1 cellular context compared by ENCODE assay signal in the genomic region with DNA sequence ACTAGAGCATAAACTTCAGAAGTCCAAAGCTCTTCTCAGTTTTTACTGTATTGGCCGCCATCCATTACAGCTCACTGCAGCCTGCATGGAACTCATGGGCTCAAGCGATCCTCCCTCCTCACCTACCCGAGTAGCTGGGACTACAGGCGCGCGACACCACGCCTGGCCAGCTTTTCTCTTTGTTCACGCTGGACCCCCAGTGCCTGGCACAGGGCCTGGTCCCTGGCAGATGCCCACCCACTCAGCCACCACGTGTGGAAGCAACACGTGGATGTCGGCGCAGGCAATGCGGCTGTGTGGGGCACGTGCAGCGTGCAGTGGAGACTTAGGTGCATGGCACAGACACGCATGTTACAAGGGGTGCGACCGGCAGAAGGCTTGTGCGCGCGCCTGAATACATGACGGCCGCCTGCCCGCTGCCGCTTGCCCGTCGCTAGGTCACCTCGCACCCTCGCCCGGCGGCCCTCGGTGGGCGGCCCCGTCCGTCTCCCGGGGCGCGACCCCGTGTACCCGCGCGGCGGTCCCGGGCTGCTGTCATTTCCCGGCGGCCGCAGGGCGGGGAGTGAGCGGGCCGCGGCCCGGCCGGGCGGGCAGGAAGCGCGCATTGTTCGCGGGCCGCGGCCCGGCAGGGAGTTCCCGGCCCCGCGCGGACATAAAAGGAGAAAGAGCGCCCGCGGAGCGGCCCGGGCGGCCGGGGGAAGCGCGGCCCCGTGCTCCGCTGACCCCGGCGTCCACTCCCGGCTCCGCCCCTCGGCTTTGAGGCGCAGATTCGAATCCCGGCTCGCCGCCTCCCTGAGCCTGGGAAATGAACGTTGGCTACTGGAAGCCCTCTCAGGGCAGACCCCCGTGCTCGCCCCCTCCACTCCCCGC.
TF ChIP-seq lines count a peak whose summit lies in the region.

No MANE protein-coding gene starts in this region.

TF ChIP-seq in HepG2, 621 proteins besides CTCF, POLR2A, EP300 and RAD21 (continued from another document and continues in another):
- no peak for TF ChIP-seq FUBP1 (CRISPR knock-in tag; IDR thresholded peaks at IDR 0.05; ENCODE audit: borderline replicate concordance)
- TF ChIP-seq, protein P1, sequence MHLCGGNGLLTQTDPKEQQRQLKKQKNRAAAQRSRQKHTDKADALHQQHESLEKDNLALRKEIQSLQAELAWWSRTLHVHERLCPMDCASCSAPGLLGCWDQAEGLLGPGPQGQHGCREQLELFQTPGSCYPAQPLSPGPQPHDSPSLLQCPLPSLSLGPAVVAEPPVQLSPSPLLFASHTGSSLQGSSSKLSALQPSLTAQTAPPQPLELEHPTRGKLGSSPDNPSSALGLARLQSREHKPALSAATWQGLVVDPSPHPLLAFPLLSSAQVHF (CRISPR knock-in tag; IDR thresholded peaks at IDR 0.05): peak; percentile 75; the same call in 1 of the 2 replicates
- TF ChIP-seq ZSCAN31 (CRISPR knock-in tag; IDR thresholded peaks at IDR 0.05; ENCODE audit: low read depth): 0 out of 2 replicates have a peak, but pooled peaks have one; percentile 42
- TF ChIP-seq ERF (CRISPR knock-in tag; IDR thresholded peaks at IDR 0.05): 0 out of 2 replicates have a peak, but pooled peaks have one; percentile 22
- TF ChIP-seq LCORL (IDR thresholded peaks at IDR 0.05): no peak
- 0 out of 2 replicates have a peak, but pooled peaks have one; percentile 28 for TF ChIP-seq LCORL (CRISPR knock-in tag; IDR thresholded peaks at IDR 0.05)
- TF ChIP-seq ZNF367 (CRISPR knock-in tag; IDR thresholded peaks at IDR 0.05; ENCODE audit: borderline replicate concordance): 0 out of 2 replicates have a peak, but pooled peaks have one; percentile 53
- TF ChIP-seq ZFAT (CRISPR knock-in tag; conservative IDR thresholded peaks at IDR 0.05): no peak
- TF ChIP-seq ZBTB7A (CRISPR knock-in tag; IDR thresholded peaks at IDR 0.05): peak; percentile 67; the same call in 1 of the 2 replicates
- TF ChIP-seq ZNF503 (CRISPR knock-in tag; IDR thresholded peaks at IDR 0.05): no peak
- TF ChIP-seq ZMYM3 (CRISPR knock-in tag; IDR thresholded peaks at IDR 0.05): no peak
- no peak for TF ChIP-seq NFRKB (IDR thresholded peaks at IDR 0.05)
- no peak for TF ChIP-seq RBM39 (IDR thresholded peaks at IDR 0.05; ENCODE audit: low read depth, low read length, poor library complexity, severe bottlenecking)
- no peak for TF ChIP-seq KLF9 (CRISPR knock-in tag; IDR thresholded peaks at IDR 0.05; ENCODE audit: low read depth)
- TF ChIP-seq, protein P2, sequence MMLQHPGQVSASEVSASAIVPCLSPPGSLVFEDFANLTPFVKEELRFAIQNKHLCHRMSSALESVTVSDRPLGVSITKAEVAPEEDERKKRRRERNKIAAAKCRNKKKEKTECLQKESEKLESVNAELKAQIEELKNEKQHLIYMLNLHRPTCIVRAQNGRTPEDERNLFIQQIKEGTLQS (CRISPR knock-in tag; IDR thresholded peaks at IDR 0.05): peak; percentile 24; the same call in 1 of the 2 replicates
- TF ChIP-seq NFIC (IDR thresholded peaks at IDR 0.05; ENCODE audit: low read length): no peak
- no peak for TF ChIP-seq SRF (IDR thresholded peaks at IDR 0.05; ENCODE audit: low read depth, low read length)
- no peak for TF ChIP-seq NAIF1 (CRISPR knock-in tag; IDR thresholded peaks at IDR 0.05; ENCODE audit: borderline replicate concordance)
- TF ChIP-seq ARHGAP35 (CRISPR knock-in tag; IDR thresholded peaks at IDR 0.05; ENCODE audit: borderline replicate concordance): 0 out of 2 replicates have a peak, but pooled peaks have one; percentile 58
- peak; percentile 27 for TF ChIP-seq CBX1 (IDR thresholded peaks at IDR 0.05; ENCODE audit: low read depth)
- no peak for TF ChIP-seq MBNL3 (CRISPR knock-in tag; conservative IDR thresholded peaks at IDR 0.05)
- TF ChIP-seq, protein P3, sequence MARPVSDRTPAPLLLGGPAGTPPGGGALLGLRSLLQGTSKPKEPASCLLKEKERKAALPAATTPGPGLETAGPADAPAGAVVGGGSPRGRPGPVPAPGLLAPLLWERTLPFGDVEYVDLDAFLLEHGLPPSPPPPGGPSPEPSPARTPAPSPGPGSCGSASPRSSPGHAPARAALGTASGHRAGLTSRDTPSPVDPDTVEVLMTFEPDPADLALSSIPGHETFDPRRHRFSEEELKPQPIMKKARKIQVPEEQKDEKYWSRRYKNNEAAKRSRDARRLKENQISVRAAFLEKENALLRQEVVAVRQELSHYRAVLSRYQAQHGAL (CRISPR knock-in tag; IDR thresholded peaks at IDR 0.05; ENCODE audit: not compliant biosample characterization): peak; percentile 60
- TF ChIP-seq PRMT3 (CRISPR knock-in tag; IDR thresholded peaks at IDR 0.05; ENCODE audit: borderline replicate concordance, low read depth): 0 out of 2 replicates have a peak, but pooled peaks have one; percentile 47
- no peak for TF ChIP-seq ZNF280D (CRISPR knock-in tag; IDR thresholded peaks at IDR 0.05)
- no peak for TF ChIP-seq ASH2L (IDR thresholded peaks at IDR 0.05; ENCODE audit: insufficient read length, low read depth, low read length)
- no peak; the same call in 1 of the 2 replicates for TF ChIP-seq NR2C2 (CRISPR knock-in tag; IDR thresholded peaks at IDR 0.05; ENCODE audit: borderline replicate concordance)
- no peak for TF ChIP-seq PPARG (CRISPR knock-in tag; conservative IDR thresholded peaks at IDR 0.05)
- peak; percentile 24 for TF ChIP-seq YY1 (IDR thresholded peaks at IDR 0.05; ENCODE audit: insufficient read depth, insufficient replicate concordance, low read depth, low read length)
- TF ChIP-seq MED1 (CRISPR knock-in tag; IDR thresholded peaks at IDR 0.05): peak; percentile 39; the same call in 1 of the 2 replicates
- TF ChIP-seq ZMYM4 (CRISPR knock-in tag; IDR thresholded peaks at IDR 0.05): 0 out of 2 replicates have a peak, but pooled peaks have one; percentile 22
- no peak for TF ChIP-seq ZBTB43 (CRISPR knock-in tag; conservative IDR thresholded peaks at IDR 0.05)
- TF ChIP-seq THAP11 (CRISPR knock-in tag; IDR thresholded peaks at IDR 0.05): peak; percentile 29; the same call in 1 of the 2 replicates
- TF ChIP-seq NFIB (CRISPR knock-in tag; IDR thresholded peaks at IDR 0.05; ENCODE audit: borderline replicate concordance): no peak
- no peak for TF ChIP-seq ATF4 (CRISPR knock-in tag; IDR thresholded peaks at IDR 0.05)
- no peak for TF ChIP-seq FOSL1 (CRISPR knock-in tag; IDR thresholded peaks at IDR 0.05; ENCODE audit: borderline replicate concordance)
- no peak for TF ChIP-seq SP2 (CRISPR knock-in tag; IDR thresholded peaks at IDR 0.05)
- TF ChIP-seq RBM22 (optimal IDR thresholded peaks at IDR 0.05; ENCODE audit: low read length): no peak
- peak; percentile 48; the same call in 1 of the 2 replicates for TF ChIP-seq HDAC2 (CRISPR knock-in tag; IDR thresholded peaks at IDR 0.05)
- TF ChIP-seq SOX6 (IDR thresholded peaks at IDR 0.05): no peak
- TF ChIP-seq SOX6 (CRISPR knock-in tag; IDR thresholded peaks at IDR 0.05): no peak
- TF ChIP-seq ZNF660 (CRISPR knock-in tag; IDR thresholded peaks at IDR 0.05; ENCODE audit: borderline replicate concordance, low read depth): no peak
- TF ChIP-seq REPIN1 (CRISPR knock-in tag; IDR thresholded peaks at IDR 0.05; ENCODE audit: borderline replicate concordance, low read depth): peak; percentile 34; the same call in 1 of the 2 replicates
- TF ChIP-seq, protein P4, sequence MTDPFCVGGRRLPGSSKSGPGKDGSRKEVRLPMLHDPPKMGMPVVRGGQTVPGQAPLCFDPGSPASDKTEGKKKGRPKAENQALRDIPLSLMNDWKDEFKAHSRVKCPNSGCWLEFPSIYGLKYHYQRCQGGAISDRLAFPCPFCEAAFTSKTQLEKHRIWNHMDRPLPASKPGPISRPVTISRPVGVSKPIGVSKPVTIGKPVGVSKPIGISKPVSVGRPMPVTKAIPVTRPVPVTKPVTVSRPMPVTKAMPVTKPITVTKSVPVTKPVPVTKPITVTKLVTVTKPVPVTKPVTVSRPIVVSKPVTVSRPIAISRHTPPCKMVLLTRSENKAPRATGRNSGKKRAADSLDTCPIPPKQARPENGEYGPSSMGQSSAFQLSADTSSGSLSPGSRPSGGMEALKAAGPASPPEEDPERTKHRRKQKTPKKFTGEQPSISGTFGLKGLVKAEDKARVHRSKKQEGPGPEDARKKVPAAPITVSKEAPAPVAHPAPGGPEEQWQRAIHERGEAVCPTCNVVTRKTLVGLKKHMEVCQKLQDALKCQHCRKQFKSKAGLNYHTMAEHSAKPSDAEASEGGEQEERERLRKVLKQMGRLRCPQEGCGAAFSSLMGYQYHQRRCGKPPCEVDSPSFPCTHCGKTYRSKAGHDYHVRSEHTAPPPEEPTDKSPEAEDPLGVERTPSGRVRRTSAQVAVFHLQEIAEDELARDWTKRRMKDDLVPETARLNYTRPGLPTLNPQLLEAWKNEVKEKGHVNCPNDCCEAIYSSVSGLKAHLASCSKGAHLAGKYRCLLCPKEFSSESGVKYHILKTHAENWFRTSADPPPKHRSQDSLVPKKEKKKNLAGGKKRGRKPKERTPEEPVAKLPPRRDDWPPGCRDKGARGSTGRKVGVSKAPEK (CRISPR knock-in tag; IDR thresholded peaks at IDR 0.05; ENCODE audit: borderline replicate concordance): no peak
- TF ChIP-seq ZFY (CRISPR knock-in tag; IDR thresholded peaks at IDR 0.05): peak; percentile 69
- TF ChIP-seq ATAD3A (CRISPR knock-in tag; IDR thresholded peaks at IDR 0.05): no peak
- TF ChIP-seq SMAD1 (CRISPR knock-in tag; IDR thresholded peaks at IDR 0.05; ENCODE audit: borderline replicate concordance, low read depth): no peak
